In genomic region chr10:84590794-84591193, GRCh38 we compare ENCODE assay signal across 1 cellular context.
TF ChIP-seq lines count a peak whose summit lies in the region.

No MANE protein-coding gene starts in this region.

TF ChIP-seq in WTC11, 78 proteins besides CTCF, POLR2A, EP300 and RAD21 (continued from another document):
- no peak for TF ChIP-seq ARID4B (CRISPR knock-in tag; IDR thresholded peaks at IDR 0.05; ENCODE audit: borderline replicate concordance)
- TF ChIP-seq JAZF1 (CRISPR knock-in tag; IDR thresholded peaks at IDR 0.05) = no peak
- TF ChIP-seq CREM (CRISPR knock-in tag; IDR thresholded peaks at IDR 0.05) = no peak
- no peak for TF ChIP-seq STAT6 (CRISPR knock-in tag; conservative IDR thresholded peaks at IDR 0.05; ENCODE audit: low read depth)
- no peak for TF ChIP-seq USF2 (CRISPR knock-in tag; IDR thresholded peaks at IDR 0.05)
- no peak for TF ChIP-seq NR2C2 (CRISPR knock-in tag; IDR thresholded peaks at IDR 0.05)
- no peak for TF ChIP-seq HMGA2 (CRISPR knock-in tag; IDR thresholded peaks at IDR 0.05)
- TF ChIP-seq ZNF512 (CRISPR knock-in tag; IDR thresholded peaks at IDR 0.05; ENCODE audit: borderline replicate concordance) = no peak
